ENCODE assay signal across 18 cellular contexts in the genomic region with DNA sequence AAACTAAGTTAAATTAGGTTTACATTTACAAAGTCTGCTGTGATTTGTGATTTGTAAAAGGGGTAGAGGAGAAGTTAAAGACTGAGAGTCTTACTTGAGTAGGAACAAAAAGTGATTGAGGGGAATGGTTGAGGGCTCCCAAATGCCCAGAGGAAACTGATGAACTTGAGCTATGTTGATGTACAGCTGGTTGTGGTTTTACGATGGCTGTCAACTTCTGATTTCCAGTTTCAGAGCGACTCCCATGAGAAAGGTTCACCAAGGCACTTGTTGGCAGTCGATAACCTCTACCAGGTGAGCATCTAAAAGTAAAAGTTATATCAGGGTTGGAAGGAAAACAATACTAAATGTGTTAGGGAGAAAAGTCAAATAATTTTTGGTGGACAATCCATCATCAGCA.
A peak's percentile ranks its signal among the peaks of the same experiment; 100 is the strongest.
DNase-seq lines count a peak whose midpoint lies in the region; ATAC-seq and TF ChIP-seq lines count a peak whose summit lies in the region.
"Had no signal": no experiment of that assay in that cellular context is flagged by ENCODE, and none has a peak within 500 bp of the region (broad histone marks: within the 10 kb centered on the region; RNA-seq: fewer than 3 reads in every experiment).

No MANE protein-coding gene starts in this region.

- H3K4me3 ChIP-seq in effector memory CD4-positive, alpha-beta T cell (ENCODE audit: insufficient read depth, low read depth, low read length, poor library complexity, severe bottlenecking) = no peak overlapping the region
- H3K4me3 ChIP-seq: ascending aorta had no signal

- peaks cover 14% of the 10 kb centered on the region for H3K4me1 Mint-ChIP-seq in stimulated activated memory B cell treated with anti-CD40 and anti-IgM and Interleukin-4, amounts not matched to agents 10 μg/mL and 1 μg/mL and 100 μg/mL, for 72 hours
- H3K4me1 Mint-ChIP-seq in WTC11 = no peaks in the 10 kb centered on the region

- H3K36me3 ChIP-seq in effector memory CD4-positive, alpha-beta T cell (ENCODE audit: control insufficient read depth, insufficient read depth, low read length) = peaks cover 70% of the 10 kb centered on the region

- H3K27ac Mint-ChIP-seq in stimulated activated memory B cell treated with anti-CD40 and anti-IgM and Interleukin-4, amounts not matched to agents 10 μg/mL and 1 μg/mL and 100 μg/mL, for 72 hours = peak overlapping the region; percentile 14
- H3K27ac Mint-ChIP-seq in WTC11 = no peak overlapping the region
- H3K27ac Mint-ChIP-seq: activated naive CD4-positive, alpha-beta T cell treated with anti-CD3 and anti-CD28 coated beads for 36 hours had no signal

- H3K4me3 Mint-ChIP-seq in stimulated activated memory B cell treated with anti-CD40 and anti-IgM and Interleukin-4, amounts not matched to agents 10 μg/mL and 1 μg/mL and 100 μg/mL, for 72 hours = no peak overlapping the region
- H3K4me3 Mint-ChIP-seq in WTC11 = no peak overlapping the region
- H3K4me3 Mint-ChIP-seq: activated naive CD4-positive, alpha-beta T cell treated with anti-CD3 and anti-CD28 coated beads for 36 hours had no signal

- DNase-seq in WTC11 (ENCODE audit: low spot score) (no peak), NCI-H2029 (lab: John Stamatoyannopoulos, UW) (no peak)
- no peak for DNase-seq in effector memory CD4-positive, alpha-beta T cell
- DNase-seq: activated CD4-positive, alpha-beta T cell treated with anti-CD3 and anti-CD28 coated beads for 1 hour; activated CD8-positive, alpha-beta memory T cell treated with anti-CD3 and anti-CD28 coated beads, Interleukin-2, amount 50 U/mL, for 4 hours; activated naive CD4-positive, alpha-beta T cell treated with anti-CD3 and anti-CD28 coated beads for 36 hours; BE2C; foreskin keratinocyte; IMR-90; NCI-H187 treated with DMSO at 0.1 percent for 48 hours; NCI-H510A treated with DMSO at 0.1 percent for 48 hours; SIG-M5; stimulated activated CD4-positive, alpha-beta T cell treated with anti-CD3 and anti-CD28 coated beads, Interleukin-4, amount 100 ng/mL, for 4 hours had no signal

- no peak overlapping the region for H3K27ac ChIP-seq in effector memory CD4-positive, alpha-beta T cell (ENCODE audit: insufficient read depth, low read length, poor library complexity, severe bottlenecking)
- H3K27ac ChIP-seq: ascending aorta, foreskin keratinocyte had no signal

- ATAC-seq in GM18909 (IDR thresholded peaks at IDR 0.05; ENCODE audit: poor library complexity, unreplicated experiment) (peak; percentile 69), GM21619 (IDR thresholded peaks at IDR 0.05; ENCODE audit: unreplicated experiment) (peak; percentile 50), HG03159 (IDR thresholded peaks at IDR 0.05; ENCODE audit: unreplicated experiment) (peak; percentile 61), WTC11 (no peak)
- ATAC-seq in stimulated activated memory B cell treated with anti-CD40 and anti-IgM and Interleukin-4, amounts not matched to agents 10 μg/mL and 1 μg/mL and 100 μg/mL, for 72 hours = no peak
- ATAC-seq: foreskin keratinocyte had no signal

- no peaks in the 10 kb centered on the region for H3K9me3 Mint-ChIP-seq in stimulated activated memory B cell treated with anti-CD40 and anti-IgM and Interleukin-4, amounts not matched to agents 10 μg/mL and 1 μg/mL and 100 μg/mL, for 72 hours
- no peaks in the 10 kb centered on the region for H3K9me3 Mint-ChIP-seq in WTC11
- H3K9me3 Mint-ChIP-seq: activated naive CD4-positive, alpha-beta T cell treated with anti-CD3 and anti-CD28 coated beads for 36 hours had no signal

- CTCF ChIA-PET in WTC11 (lab: Charles Lee) = no interaction called here

- no peaks in the 10 kb centered on the region for H3K27me3 ChIP-seq in effector memory CD4-positive, alpha-beta T cell (replicated peaks; ENCODE audit: control insufficient read depth, insufficient read depth, low read length, poor library complexity, severe bottlenecking)
- H3K27me3 ChIP-seq: ascending aorta, BE2C, foreskin keratinocyte had no signal

- TF ChIP-seq CTCF in WTC11 (IDR thresholded peaks at IDR 0.05) = no peak

- peaks cover 62% of the 10 kb centered on the region for H3K36me3 Mint-ChIP-seq in stimulated activated memory B cell treated with anti-CD40 and anti-IgM and Interleukin-4, amounts not matched to agents 10 μg/mL and 1 μg/mL and 100 μg/mL, for 72 hours
- peaks cover 21% of the 10 kb centered on the region for H3K36me3 Mint-ChIP-seq in WTC11

- POLR2A ChIA-PET in WTC11 (lab: Charles Lee) = no interaction called here

- H3K9me3 ChIP-seq in effector memory CD4-positive, alpha-beta T cell (ENCODE audit: control insufficient read depth, low read length) = no peaks in the 10 kb centered on the region
- H3K9me3 ChIP-seq: ascending aorta, BE2C had no signal

- H3K4me1 ChIP-seq in effector memory CD4-positive, alpha-beta T cell (ENCODE audit: control insufficient read depth, insufficient read depth, low read length, poor library complexity, severe bottlenecking) = no peaks in the 10 kb centered on the region
- H3K4me1 ChIP-seq: ascending aorta, BE2C, foreskin keratinocyte had no signal

- H3K27me3 Mint-ChIP-seq in stimulated activated memory B cell treated with anti-CD40 and anti-IgM and Interleukin-4, amounts not matched to agents 10 μg/mL and 1 μg/mL and 100 μg/mL, for 72 hours = no peaks in the 10 kb centered on the region
- H3K27me3 Mint-ChIP-seq in WTC11 (ENCODE audit: low read depth) = no peaks in the 10 kb centered on the region

TF ChIP-seq in WTC11, 78 proteins besides CTCF, POLR2A, EP300 and RAD21 (continues in another document):
- TF ChIP-seq, protein P1, sequence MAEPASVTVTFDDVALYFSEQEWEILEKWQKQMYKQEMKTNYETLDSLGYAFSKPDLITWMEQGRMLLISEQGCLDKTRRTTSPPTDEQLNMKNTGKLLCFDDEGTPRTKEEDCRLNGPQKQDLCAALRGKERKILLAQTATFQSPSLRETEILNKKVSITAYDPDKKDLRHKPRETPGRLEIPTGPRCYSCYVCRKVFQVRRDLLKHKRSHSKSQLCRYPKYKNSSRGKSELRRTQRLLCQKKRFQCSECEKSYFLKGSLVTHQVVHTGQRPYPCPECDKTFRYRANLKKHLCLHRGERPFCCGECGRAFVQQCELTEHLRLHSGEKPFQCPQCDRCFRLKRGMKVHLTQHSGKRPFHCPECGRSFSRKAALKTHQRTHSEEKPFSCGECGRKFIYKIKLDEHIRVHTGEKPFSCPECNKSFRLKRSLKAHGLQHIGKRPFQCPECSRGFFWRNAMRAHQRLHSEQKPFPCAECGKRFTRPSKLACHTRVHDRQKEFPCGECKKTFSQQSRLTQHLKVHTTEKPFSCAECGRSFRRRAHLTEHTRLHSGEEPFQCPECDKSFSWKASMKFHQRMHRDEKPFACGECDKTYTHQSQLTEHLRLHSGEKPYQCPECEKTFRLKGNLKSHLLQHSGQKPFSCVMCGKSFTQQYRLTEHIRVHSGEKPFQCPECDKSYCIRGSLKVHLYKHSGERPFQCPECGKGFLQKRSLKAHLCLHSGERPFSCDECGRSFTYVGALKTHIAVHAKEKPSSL (CRISPR knock-in tag; conservative IDR thresholded peaks at IDR 0.05) = no peak
- TF ChIP-seq JAZF1 (CRISPR knock-in tag; IDR thresholded peaks at IDR 0.05) (no peak), IRF2 (CRISPR knock-in tag; IDR thresholded peaks at IDR 0.05; ENCODE audit: borderline replicate concordance, low read depth) (no peak), ZBTB21 (CRISPR knock-in tag; IDR thresholded peaks at IDR 0.05; ENCODE audit: borderline replicate concordance) (no peak), ZNF138 (CRISPR knock-in tag; conservative IDR thresholded peaks at IDR 0.05) (no peak), SP1 (CRISPR knock-in tag; conservative IDR thresholded peaks at IDR 0.05) (no peak), GTF2I (CRISPR knock-in tag; conservative IDR thresholded peaks at IDR 0.05) (no peak)
- TF ChIP-seq, protein P2, sequence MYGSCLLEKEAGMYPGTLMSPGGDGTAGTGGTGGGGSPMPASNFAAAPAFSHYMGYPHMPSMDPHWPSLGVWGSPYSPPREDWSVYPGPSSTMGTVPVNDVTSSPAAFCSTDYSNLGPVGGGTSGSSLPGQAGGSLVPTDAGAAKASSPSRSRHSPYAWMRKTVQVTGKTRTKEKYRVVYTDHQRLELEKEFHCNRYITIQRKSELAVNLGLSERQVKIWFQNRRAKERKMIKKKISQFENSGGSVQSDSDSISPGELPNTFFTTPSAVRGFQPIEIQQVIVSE (CRISPR knock-in tag; IDR thresholded peaks at IDR 0.05; ENCODE audit: borderline replicate concordance) = no peak
- TF ChIP-seq, protein P3, sequence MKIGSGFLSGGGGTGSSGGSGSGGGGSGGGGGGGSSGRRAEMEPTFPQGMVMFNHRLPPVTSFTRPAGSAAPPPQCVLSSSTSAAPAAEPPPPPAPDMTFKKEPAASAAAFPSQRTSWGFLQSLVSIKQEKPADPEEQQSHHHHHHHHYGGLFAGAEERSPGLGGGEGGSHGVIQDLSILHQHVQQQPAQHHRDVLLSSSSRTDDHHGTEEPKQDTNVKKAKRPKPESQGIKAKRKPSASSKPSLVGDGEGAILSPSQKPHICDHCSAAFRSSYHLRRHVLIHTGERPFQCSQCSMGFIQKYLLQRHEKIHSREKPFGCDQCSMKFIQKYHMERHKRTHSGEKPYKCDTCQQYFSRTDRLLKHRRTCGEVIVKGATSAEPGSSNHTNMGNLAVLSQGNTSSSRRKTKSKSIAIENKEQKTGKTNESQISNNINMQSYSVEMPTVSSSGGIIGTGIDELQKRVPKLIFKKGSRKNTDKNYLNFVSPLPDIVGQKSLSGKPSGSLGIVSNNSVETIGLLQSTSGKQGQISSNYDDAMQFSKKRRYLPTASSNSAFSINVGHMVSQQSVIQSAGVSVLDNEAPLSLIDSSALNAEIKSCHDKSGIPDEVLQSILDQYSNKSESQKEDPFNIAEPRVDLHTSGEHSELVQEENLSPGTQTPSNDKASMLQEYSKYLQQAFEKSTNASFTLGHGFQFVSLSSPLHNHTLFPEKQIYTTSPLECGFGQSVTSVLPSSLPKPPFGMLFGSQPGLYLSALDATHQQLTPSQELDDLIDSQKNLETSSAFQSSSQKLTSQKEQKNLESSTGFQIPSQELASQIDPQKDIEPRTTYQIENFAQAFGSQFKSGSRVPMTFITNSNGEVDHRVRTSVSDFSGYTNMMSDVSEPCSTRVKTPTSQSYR (CRISPR knock-in tag; IDR thresholded peaks at IDR 0.05) = no peak
- TF ChIP-seq, protein P4, sequence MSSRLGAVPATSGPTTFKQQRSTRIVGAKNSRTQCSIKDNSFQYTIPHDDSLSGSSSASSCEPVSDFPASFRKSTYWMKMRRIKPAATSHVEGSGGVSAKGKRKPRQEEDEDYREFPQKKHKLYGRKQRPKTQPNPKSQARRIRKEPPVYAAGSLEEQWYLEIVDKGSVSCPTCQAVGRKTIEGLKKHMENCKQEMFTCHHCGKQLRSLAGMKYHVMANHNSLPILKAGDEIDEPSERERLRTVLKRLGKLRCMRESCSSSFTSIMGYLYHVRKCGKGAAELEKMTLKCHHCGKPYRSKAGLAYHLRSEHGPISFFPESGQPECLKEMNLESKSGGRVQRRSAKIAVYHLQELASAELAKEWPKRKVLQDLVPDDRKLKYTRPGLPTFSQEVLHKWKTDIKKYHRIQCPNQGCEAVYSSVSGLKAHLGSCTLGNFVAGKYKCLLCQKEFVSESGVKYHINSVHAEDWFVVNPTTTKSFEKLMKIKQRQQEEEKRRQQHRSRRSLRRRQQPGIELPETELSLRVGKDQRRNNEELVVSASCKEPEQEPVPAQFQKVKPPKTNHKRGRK (CRISPR knock-in tag; IDR thresholded peaks at IDR 0.05; ENCODE audit: borderline replicate concordance) = no peak

Comparison
In these comparisons a context has a peak if more than half of its experiments do, and no peak if none do; other contexts are left out.
1. ATAC-seq: peak in GM18909 (single experiment), GM21619 (single experiment) and HG03159 (single experiment); none in stimulated activated memory B cell treated with anti-CD40 and anti-IgM and Interleukin-4, amounts not matched to agents 10 μg/mL and 1 μg/mL and 100 μg/mL, for 72 hours (single experiment) and WTC11 (single experiment).